Comparison of ENCODE assay signal across 2 cellular contexts in genomic region chr3:180280601-180281000, GRCh38.
TF ChIP-seq lines count a peak whose summit lies in the region.

No MANE protein-coding gene starts in this region.

TF ChIP-seq in SK-N-SH, 30 proteins besides CTCF, POLR2A, EP300 and RAD21 (continued from another document):
- TF ChIP-seq PBX3 (IDR thresholded peaks at IDR 0.05) (no peak), GATA2 (CRISPR knock-in tag; IDR thresholded peaks at IDR 0.05) (no peak)

TF ChIP-seq in SK-N-SH treated with all-trans-retinoic acid at 6 μM for 48 hours, 23 proteins besides CTCF, POLR2A, EP300 and RAD21 (continued from another document):
- TF ChIP-seq TSHZ2 (CRISPR knock-in tag; IDR thresholded peaks at IDR 0.05) (no peak), ZFP30 (CRISPR knock-in tag; IDR thresholded peaks at IDR 0.05) (no peak), ZNF70 (CRISPR knock-in tag; IDR thresholded peaks at IDR 0.05) (no peak), ARNTL (CRISPR knock-in tag; IDR thresholded peaks at IDR 0.05; ENCODE audit: borderline replicate concordance, low read depth) (no peak)
